ENCODE assay signal across 14 cellular contexts in genomic region chr2:198905881-198906612, GRCh38.
A peak's percentile ranks its signal among the peaks of the same experiment; 100 is the strongest.
DNase-seq lines count a peak whose midpoint lies in the region; ATAC-seq and TF ChIP-seq lines count a peak whose summit lies in the region.
"Had no signal": no experiment of that assay in that cellular context is flagged by ENCODE, and none has a peak within 500 bp of the region (broad histone marks: within the 10 kb centered on the region; RNA-seq: fewer than 3 reads in every experiment).

No MANE protein-coding gene starts in this region.

- peak; percentile 67 for ATAC-seq in GM18502 (IDR thresholded peaks at IDR 0.05; ENCODE audit: poor library complexity, unreplicated experiment)
- peak; percentile 58 for ATAC-seq in GM21515 (IDR thresholded peaks at IDR 0.05; ENCODE audit: unreplicated experiment)
- peak; percentile 78 for ATAC-seq in HG03103 (IDR thresholded peaks at IDR 0.05; ENCODE audit: low read depth, unreplicated experiment)

- H3K27me3 Mint-ChIP-seq in activated T-helper 1 cell treated with anti-CD3 and anti-CD28 coated beads, Interleukin-12 subunit alpha, Interleukin-12 subunit beta, Interleukin-2, Interleukin-4 antibody, amounts not matched to agents 30 ng/mL and 10 ng/mL and 1 ng/mL, durations not matched to agents 14 hours and 24 hours and 36 hours (ENCODE audit: insufficient read depth): peaks cover 2% of the 10 kb centered on the region
- H3K27me3 Mint-ChIP-seq: central memory CD8-positive, alpha-beta T cell had no signal

- H3K4me3 Mint-ChIP-seq in activated T-helper 1 cell treated with anti-CD3 and anti-CD28 coated beads, Interleukin-12 subunit alpha, Interleukin-12 subunit beta, Interleukin-2, Interleukin-4 antibody, amounts not matched to agents 30 ng/mL and 10 ng/mL and 1 ng/mL, durations not matched to agents 14 hours and 24 hours and 36 hours: no peak overlapping the region
- H3K4me3 Mint-ChIP-seq: central memory CD8-positive, alpha-beta T cell had no signal

- H3K9me3 ChIP-seq in thyroid gland: no peaks in the 10 kb centered on the region

- H3K27ac ChIP-seq in thyroid gland: no peak overlapping the region

- DNase-seq in RKO (ENCODE audit: low spot score) (peak; percentile 1), cerebellar nuclear complex (lab: John Stamatoyannopoulos, UW) (no peak), thyroid gland (no peak), NCI-H146 treated with DMSO at 0.1 percent for 48 hours (lab: John Stamatoyannopoulos, UW; ENCODE audit: unreplicated experiment) (no peak)
- no peak for DNase-seq in activated T-helper 1 cell treated with anti-CD3 and anti-CD28 coated beads, Interleukin-12 subunit alpha, Interleukin-12 subunit beta, Interleukin-2, Interleukin-4 antibody, amounts not matched to agents 30 ng/mL and 10 ng/mL and 1 ng/mL, durations not matched to agents 14 hours and 24 hours and 36 hours (ENCODE audit: low spot score)
- DNase-seq: activated CD8-positive, alpha-beta memory T cell treated with anti-CD3 and anti-CD28 coated beads for 24 hours; activated naive CD4-positive, alpha-beta T cell treated with anti-CD3 and anti-CD28 coated beads, Interleukin-2, amount 50 U/mL, for 16 hours; IMR-90; NCI-H187 had no signal

- H3K27ac Mint-ChIP-seq in activated T-helper 1 cell treated with anti-CD3 and anti-CD28 coated beads, Interleukin-12 subunit alpha, Interleukin-12 subunit beta, Interleukin-2, Interleukin-4 antibody, amounts not matched to agents 30 ng/mL and 10 ng/mL and 1 ng/mL, durations not matched to agents 14 hours and 24 hours and 36 hours: no peak overlapping the region

- H3K36me3 Mint-ChIP-seq in activated T-helper 1 cell treated with anti-CD3 and anti-CD28 coated beads, Interleukin-12 subunit alpha, Interleukin-12 subunit beta, Interleukin-2, Interleukin-4 antibody, amounts not matched to agents 30 ng/mL and 10 ng/mL and 1 ng/mL, durations not matched to agents 14 hours and 24 hours and 36 hours (ENCODE audit: low read depth): no peaks in the 10 kb centered on the region

- intact Hi-C loops in thyroid gland (cut with DNase I): no loop called here
- intact Hi-C loops in activated T-helper 1 cell treated with anti-CD3 and anti-CD28 coated beads, Interleukin-12 subunit alpha, Interleukin-12 subunit beta, Interleukin-2, Interleukin-4 antibody, amounts not matched to agents 30 ng/mL and 10 ng/mL and 1 ng/mL, durations not matched to agents 14 hours and 24 hours and 36 hours (cut with micrococcal nuclease): no loop called here

- H3K4me1 ChIP-seq in thyroid gland: no peaks in the 10 kb centered on the region

- H3K4me1 Mint-ChIP-seq in activated T-helper 1 cell treated with anti-CD3 and anti-CD28 coated beads, Interleukin-12 subunit alpha, Interleukin-12 subunit beta, Interleukin-2, Interleukin-4 antibody, amounts not matched to agents 30 ng/mL and 10 ng/mL and 1 ng/mL, durations not matched to agents 14 hours and 24 hours and 36 hours (ENCODE audit: low read depth): no peaks in the 10 kb centered on the region
- H3K4me1 Mint-ChIP-seq: central memory CD8-positive, alpha-beta T cell had no signal

- WGBS in thyroid gland, 2 donors: 76 to 77% methylated on average over 7 of the region's 7 CpGs

- no peak overlapping the region for H3K4me3 ChIP-seq in thyroid gland (replicated peaks in 1 of 3)
- H3K4me3 ChIP-seq: lung had no signal

- H3K27me3 ChIP-seq in thyroid gland: no peaks in the 10 kb centered on the region

- no peaks in the 10 kb centered on the region for H3K9me3 Mint-ChIP-seq in activated T-helper 1 cell treated with anti-CD3 and anti-CD28 coated beads, Interleukin-12 subunit alpha, Interleukin-12 subunit beta, Interleukin-2, Interleukin-4 antibody, amounts not matched to agents 30 ng/mL and 10 ng/mL and 1 ng/mL, durations not matched to agents 14 hours and 24 hours and 36 hours

- no peaks in the 10 kb centered on the region for H3K36me3 ChIP-seq in thyroid gland

- no peak for TF ChIP-seq POLR2A in thyroid gland (IDR thresholded peaks at IDR 0.05)

- no peak for TF ChIP-seq CTCF in thyroid gland (IDR thresholded peaks at IDR 0.05)
